In genomic region chr5:16744164-16744880, GRCh38 we compare ENCODE assay signal across 38 cellular contexts.
A peak's percentile ranks its signal among the peaks of the same experiment; 100 is the strongest.
DNase-seq lines count a peak whose midpoint lies in the region; ATAC-seq, FAIRE-seq and TF ChIP-seq lines count a peak whose summit lies in the region.
"Had no signal": no experiment of that assay in that cellular context is flagged by ENCODE, and none has a peak within 500 bp of the region (broad histone marks: within the 10 kb centered on the region; RNA-seq: fewer than 3 reads in every experiment).

No MANE protein-coding gene starts in this region.

- peak overlapping the region in 1 of 2 experiments; percentile 90 for H3K4ac ChIP-seq in mesenchymal stem cell (ENCODE audit: low read depth in 1 of 2, low read length in 2 of 2)

- H2BK5ac ChIP-seq in mesenchymal stem cell (ENCODE audit: low read depth, low read length, poor library complexity, severe bottlenecking) = no peak overlapping the region

- DNase-seq in Caco-2 = peak in 1 of 2 experiments; percentile 26
- peak; percentile 39 for DNase-seq in bronchial epithelial cell (ENCODE audit: low read depth)
- peak; percentile 60 for DNase-seq in mesenchymal stem cell
- no peak for DNase-seq in T1000 (lab: John Stamatoyannopoulos, UW)
- DNase-seq in thyroid gland = no peak
- DNase-seq: activated CD4-positive, alpha-beta memory T cell treated with anti-CD3 and anti-CD28 coated beads for 36 hours; activated CD8-positive, alpha-beta memory T cell treated with anti-CD3 and anti-CD28 coated beads, Interleukin-2, amount 50 U/mL, for 48 hours; activated naive CD8-positive, alpha-beta T cell treated with anti-CD3 and anti-CD28 coated beads for 36 hours; AML-193; CD4-positive, alpha-beta memory T cell; DMS 273 treated with DMSO at 0.1 percent for 48 hours; esophagus squamous epithelium; hypothalamus; immature natural killer cell; left ventricle myocardium inferior; NCI-H1092 treated with DMSO at 0.1 percent for 48 hours; NCI-H187 treated with DMSO at 0.1 percent for 48 hours; NCI-H524 treated with DMSO at 0.1 percent for 48 hours; retina; SIG-M5; small intestine; stimulated activated CD4-positive, alpha-beta T cell treated with anti-CD3 and anti-CD28 coated beads, Interleukin-1b, Interleukin-23, amount 100 ng/mL, for 48 hours; stimulated activated CD8-positive, alpha-beta memory T cell treated with anti-CD3 and anti-CD28 coated beads, Interleukin-4, amount 100 ng/mL, for 48 hours had no signal

- H3K23ac ChIP-seq in mesenchymal stem cell (ENCODE audit: low read length in 2 of 2) = no peak overlapping the region

- peak overlapping the region; percentile 77 for H3K27ac Mint-ChIP-seq in Caco-2 (ENCODE audit: unreplicated experiment)
- H3K27ac Mint-ChIP-seq: activated CD4-positive, alpha-beta memory T cell treated with anti-CD3 and anti-CD28 coated beads for 36 hours; activated naive CD8-positive, alpha-beta T cell treated with anti-CD3 and anti-CD28 coated beads for 36 hours; activated T-helper 17 cell treated with anti-CD3 and anti-CD28 coated beads, Interleukin-2, amount 50 U/mL, for 72 hours; immature natural killer cell; natural killer cell treated with Interleukin-12 subunit alpha and Interleukin-12 subunit beta and Interleukin-15 and Interleukin-18, amount 100 ng/mL, for 72 hours had no signal

- H3K4me1 ChIP-seq in Caco-2 (no peaks in the 10 kb centered on the region), HUES64 (ENCODE audit: insufficient read depth, low read length) (peaks cover 26% of the 10 kb centered on the region), mesenchymal stem cell (ENCODE audit: control insufficient read depth, insufficient read depth, low read depth, low read length) (peaks cover 1% of the 10 kb centered on the region), thyroid gland (peaks cover 0 to 12% of the 10 kb centered on the region in 2 donors)
- H3K4me1 ChIP-seq: ascending aorta had no signal

- H3K27me3 ChIP-seq in Caco-2 (replicated peaks; ENCODE audit: control insufficient read depth, insufficient read depth, low read length) (no peaks in the 10 kb centered on the region), HUES64 (ENCODE audit: insufficient read depth, low read length) (no peaks in the 10 kb centered on the region), bronchial epithelial cell (ENCODE audit: control insufficient read depth, insufficient read depth, low read length) (no peaks in the 10 kb centered on the region), mesenchymal stem cell (ENCODE audit: control insufficient read depth in 1 of 2, insufficient read depth in 1 of 2, low read length in 2 of 2) (no peaks in the 10 kb centered on the region), thyroid gland (no peaks in the 10 kb centered on the region)
- H3K27me3 ChIP-seq: ascending aorta, esophagus squamous epithelium, tibial nerve had no signal

- no peak for TF ChIP-seq POLR2A in thyroid gland (IDR thresholded peaks at IDR 0.05)

- no peak overlapping the region for H4K8ac ChIP-seq in mesenchymal stem cell (ENCODE audit: low read length)

- no peak overlapping the region for H3K14ac ChIP-seq in mesenchymal stem cell (ENCODE audit: low read length in 2 of 2)

- peaks cover 16% of the 10 kb centered on the region for H3K79me1 ChIP-seq in mesenchymal stem cell (replicated peaks; ENCODE audit: low read length, poor library complexity, severe bottlenecking)

- peak overlapping the region in 1 of 2 experiments; percentile 6 for H2BK12ac ChIP-seq in mesenchymal stem cell (ENCODE audit: low read length in 2 of 2)

- H3K9ac ChIP-seq in HUES64 (ENCODE audit: low read depth, low read length) (no peak overlapping the region), mesenchymal stem cell (ENCODE audit: low read length) (no peak overlapping the region)

- no peak for TF ChIP-seq CTCF in Caco-2 (IDR thresholded peaks at IDR 0.05; ENCODE audit: insufficient read depth in 1 of 2, low read depth in 1 of 2, low read length in 1 of 2, severe bottlenecking in 1 of 2, unreplicated experiment in 1 of 2)
- no peak for TF ChIP-seq CTCF in bronchial epithelial cell (IDR thresholded peaks at IDR 0.05; ENCODE audit: insufficient read depth, low read length, severe bottlenecking)
- no peak for TF ChIP-seq CTCF in thyroid gland (IDR thresholded peaks at IDR 0.05)

- BruUV-seq in Caco-2 (replicated peaks; lab: Mats Ljungman, UMichigan) = no TSS peak

- H3K36me3 Mint-ChIP-seq in Caco-2 (ENCODE audit: insufficient read depth, unreplicated experiment) = peaks cover 83% of the 10 kb centered on the region
- H3K36me3 Mint-ChIP-seq: activated CD4-positive, alpha-beta memory T cell treated with anti-CD3 and anti-CD28 coated beads for 36 hours; activated naive CD8-positive, alpha-beta T cell treated with anti-CD3 and anti-CD28 coated beads for 36 hours; CD4-positive, alpha-beta memory T cell; immature natural killer cell; natural killer cell treated with Interleukin-12 subunit alpha and Interleukin-12 subunit beta and Interleukin-15 and Interleukin-18, amount 100 ng/mL, for 72 hours had no signal

- no peak for FAIRE-seq in bronchial epithelial cell (lab: Jason Lieb, UNC)
- FAIRE-seq: A204.1, frontal cortex, G401.6, GM19239, small intestine had no signal

- H3K36me3 ChIP-seq in Caco-2 (ENCODE audit: control insufficient read depth, insufficient read depth, low read length) = no peaks in the 10 kb centered on the region; the same call in 1 of the 2 replicates
- no peaks in the 10 kb centered on the region for H3K36me3 ChIP-seq in HUES64 (ENCODE audit: insufficient read depth, low read length)
- H3K36me3 ChIP-seq in bronchial epithelial cell (ENCODE audit: control insufficient read depth, insufficient read depth, low read length) = peaks cover 5% of the 10 kb centered on the region
- H3K36me3 ChIP-seq in mesenchymal stem cell (ENCODE audit: control insufficient read depth in 1 of 2, insufficient read depth in 2 of 2, low read depth in 1 of 2, low read length in 2 of 2) = peaks cover 0 to 17% of the 10 kb centered on the region in 2 experiments
- H3K36me3 ChIP-seq in thyroid gland = no peaks in the 10 kb centered on the region
- H3K36me3 ChIP-seq: ascending aorta, left ventricle myocardium inferior, tibial nerve had no signal

- CTCF ChIA-PET in Caco-2 (lab: Charles Lee) = interaction anchor here (0.7 kb wide), 1 partner anchor 13 kb away, joined by 3 read pairs; no protein-coding TSS in a partner anchor

- H3K4me3 Mint-ChIP-seq in Caco-2 (ENCODE audit: unreplicated experiment) = no peak overlapping the region
- H3K4me3 Mint-ChIP-seq: activated CD4-positive, alpha-beta memory T cell treated with anti-CD3 and anti-CD28 coated beads for 36 hours; activated naive CD8-positive, alpha-beta T cell treated with anti-CD3 and anti-CD28 coated beads for 36 hours; activated T-helper 17 cell treated with anti-CD3 and anti-CD28 coated beads, Interleukin-2, amount 50 U/mL, for 72 hours; CD4-positive, alpha-beta memory T cell; immature natural killer cell; natural killer cell treated with Interleukin-12 subunit alpha and Interleukin-12 subunit beta and Interleukin-15 and Interleukin-18, amount 100 ng/mL, for 72 hours had no signal

- no peak overlapping the region for H3K4me2 ChIP-seq in mesenchymal stem cell (ENCODE audit: low read length, poor library complexity, severe bottlenecking)

- H3K27ac ChIP-seq in HUES64 (ENCODE audit: low read depth, low read length) = 0 out of 2 replicates have a peak overlapping the region, but pooled peaks have one; percentile 13
- H3K27ac ChIP-seq in mesenchymal stem cell (ENCODE audit: low read length, poor library complexity, severe bottlenecking) = no peak overlapping the region
- no peak overlapping the region for H3K27ac ChIP-seq in thyroid gland
- H3K27ac ChIP-seq: ascending aorta, coronary artery, esophagus squamous epithelium, HL-60, left ventricle myocardium inferior, tibial nerve had no signal

- H3K9me3 ChIP-seq in Caco-2 (no peaks in the 10 kb centered on the region), HUES64 (ENCODE audit: insufficient read depth, low read depth, low read length) (no peaks in the 10 kb centered on the region), mesenchymal stem cell (ENCODE audit: control insufficient read depth, low read length) (no peaks in the 10 kb centered on the region), thyroid gland (no peaks in the 10 kb centered on the region)
- H3K9me3 ChIP-seq: ascending aorta, esophagus squamous epithelium, left ventricle myocardium inferior, tibial nerve had no signal

- no peak overlapping the region for H4K91ac ChIP-seq in mesenchymal stem cell (ENCODE audit: low read length)

- H3K4me3 ChIP-seq in Caco-2 (ENCODE audit: low read depth, low read length) = no peak overlapping the region
- H3K4me3 ChIP-seq in HUES64 (ENCODE audit: low read length) = no peak overlapping the region
- H3K4me3 ChIP-seq in bronchial epithelial cell (ENCODE audit: low read depth, low read length) = no peak overlapping the region
- H3K4me3 ChIP-seq in mesenchymal stem cell (ENCODE audit: insufficient read depth in 1 of 2, low read depth in 1 of 2, low read length in 2 of 2) = no peak overlapping the region
- no peak overlapping the region for H3K4me3 ChIP-seq in thyroid gland (replicated peaks in 1 of 3)
- H3K4me3 ChIP-seq: ascending aorta, coronary artery, esophagus squamous epithelium, left ventricle myocardium inferior, tibial nerve had no signal

- intact Hi-C loops in Caco-2 (cut with micrococcal nuclease; ENCODE audit: unreplicated experiment) = loop anchor here (1.0 to 5.0 kb wide), 2 partner anchors 10 to 448 kb away; no protein-coding TSS in a partner anchor
- intact Hi-C loops in thyroid gland (cut with DNase I) = no loop called here

- ATAC-seq in HG03097 (IDR thresholded peaks at IDR 0.05; ENCODE audit: low FRiP score, unreplicated experiment) (no peak), GM19463 (IDR thresholded peaks at IDR 0.05; ENCODE audit: unreplicated experiment) (no peak)
- ATAC-seq: activated CD4-positive, CD25-positive, alpha-beta regulatory T cell treated with anti-CD3 and anti-CD28 coated beads, Interleukin-2, amount 50 U/mL, for 24 hours; activated T-helper 17 cell treated with anti-CD3 and anti-CD28 coated beads, Interleukin-2, amount 50 U/mL, for 72 hours; HCT116 had no signal

- no peaks in the 10 kb centered on the region for H3K27me3 Mint-ChIP-seq in Caco-2 (ENCODE audit: insufficient read depth, unreplicated experiment)

- no peaks in the 10 kb centered on the region for H3K9me3 Mint-ChIP-seq in Caco-2 (ENCODE audit: unreplicated experiment)
- H3K9me3 Mint-ChIP-seq: activated CD4-positive, alpha-beta memory T cell treated with anti-CD3 and anti-CD28 coated beads for 36 hours; activated naive CD8-positive, alpha-beta T cell treated with anti-CD3 and anti-CD28 coated beads for 36 hours; activated T-helper 17 cell treated with anti-CD3 and anti-CD28 coated beads, Interleukin-2, amount 50 U/mL, for 72 hours; natural killer cell treated with Interleukin-12 subunit alpha and Interleukin-12 subunit beta and Interleukin-15 and Interleukin-18, amount 100 ng/mL, for 72 hours had no signal

- no peak overlapping the region for H3K18ac ChIP-seq in mesenchymal stem cell (ENCODE audit: low read depth in 1 of 2, low read length in 2 of 2)

- H3K4me1 Mint-ChIP-seq in Caco-2 (ENCODE audit: low read depth, unreplicated experiment) = peaks cover 9% of the 10 kb centered on the region
- H3K4me1 Mint-ChIP-seq: activated naive CD8-positive, alpha-beta T cell treated with anti-CD3 and anti-CD28 coated beads for 36 hours; activated T-helper 17 cell treated with anti-CD3 and anti-CD28 coated beads, Interleukin-2, amount 50 U/mL, for 72 hours; immature natural killer cell had no signal

- no peak overlapping the region for H2AFZ ChIP-seq in mesenchymal stem cell (ENCODE audit: low read depth, low read length)

- no peak overlapping the region for H2BK15ac ChIP-seq in mesenchymal stem cell (ENCODE audit: low read depth, poor library complexity, severe bottlenecking)

- 91% methylated on average over 15 of the region's 15 CpGs for WGBS in HUES64
- 91% methylated on average over 13 of the region's 15 CpGs for WGBS in mesenchymal stem cell
- 92 to 93% methylated on average over 15 of the region's 15 CpGs for WGBS in thyroid gland, 2 donors

- H2BK120ac ChIP-seq in mesenchymal stem cell (ENCODE audit: low read depth, low read length) = no peak overlapping the region

- POLR2A ChIA-PET in Caco-2 (lab: Charles Lee) = interaction anchor here (0.5 kb wide), 1 partner anchor 192 kb away, joined by 3 read pairs; no protein-coding TSS in a partner anchor

- H2AK5ac ChIP-seq in mesenchymal stem cell (ENCODE audit: low read length, severe bottlenecking) = no peak overlapping the region

Comparison
In these comparisons a context has a peak if more than half of its experiments do, and no peak if none do; other contexts are left out.
1. DNase-seq: peak in bronchial epithelial cell (single experiment) and mesenchymal stem cell (single experiment); none in T1000 (single experiment) and thyroid gland (0 of 2).